In the genomic region with DNA sequence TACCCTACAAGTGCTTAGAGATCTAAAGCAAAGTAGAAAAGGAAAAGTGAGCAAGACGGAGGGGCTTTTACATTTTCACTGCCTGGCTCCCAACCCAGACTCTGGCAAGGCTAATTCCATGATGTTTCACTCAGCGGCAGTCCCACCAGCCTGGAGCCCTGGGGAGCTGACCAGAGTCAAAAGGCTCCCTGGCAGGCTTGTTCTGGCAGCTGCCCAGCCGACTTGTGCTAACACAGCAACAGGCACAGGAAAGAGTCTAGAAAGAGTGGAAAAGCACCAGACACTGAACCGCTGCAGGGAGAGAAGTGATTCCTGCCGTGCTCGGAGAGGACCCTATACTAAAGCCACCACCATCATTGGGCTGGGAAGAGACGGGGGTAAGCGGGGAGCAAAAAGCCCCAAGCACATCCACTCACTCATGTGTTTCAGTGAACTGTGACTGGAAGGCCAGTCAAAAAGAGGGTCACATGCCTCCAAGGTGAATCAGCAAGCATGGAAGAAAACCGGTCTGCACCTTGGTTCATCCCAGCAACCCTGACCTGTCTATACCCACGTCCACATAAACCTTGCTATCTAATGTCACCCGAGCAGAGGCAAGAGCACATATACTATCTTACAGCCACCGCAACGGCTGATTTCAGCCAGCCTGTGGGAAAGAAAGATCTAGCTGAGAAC, we compare ENCODE assay signal across 17 cellular contexts. TPM values are rescaled to one million over a fixed set of nuclear protein-coding genes. Genes with fewer than 3 reads are reported as not detected.
DNase-seq lines count a peak whose midpoint lies in the region; ATAC-seq and TF ChIP-seq lines count a peak whose summit lies in the region.
"Had no signal": no experiment of that assay in that cellular context is flagged by ENCODE, and none has a peak within 500 bp of the region (broad histone marks: within the 10 kb centered on the region; RNA-seq: fewer than 3 reads in every experiment).

No MANE protein-coding gene starts in this region.

- H3K9me3 ChIP-seq in IMR-90 (ENCODE audit: control insufficient read depth, insufficient read depth, low read length) (no peaks in the 10 kb centered on the region), psoas muscle (no peaks in the 10 kb centered on the region)

- H2BK5ac ChIP-seq in IMR-90 (ENCODE audit: low read depth, low read length, poor library complexity, severe bottlenecking): no peak overlapping the region

- CTCF ChIA-PET in IMR-90 (lab: Yijun Ruan, JAX): interaction anchor here (0.8 to 1.5 kb wide), 2 partner anchors 133 to 135 kb away, joined by 3 to 8 read pairs; partner anchors contain the start of gene TMEM35B

- dilution Hi-C loops in IMR-90 (cut with HindIII; ENCODE audit: low sequenced_read_pairs, unreplicated experiment): no loop called here

- H2BK20ac ChIP-seq in IMR-90 (ENCODE audit: low read depth, low read length): no peak overlapping the region

- POLR2A ChIA-PET in IMR-90 (lab: Charles Lee; ENCODE audit: unreplicated experiment): no interaction called here

- H4K91ac ChIP-seq in IMR-90 (ENCODE audit: insufficient read depth, low read depth, low read length): no peak overlapping the region

- H3K79me1 ChIP-seq in IMR-90 (ENCODE audit: low read depth in 1 of 2, low read length in 2 of 2): peaks cover 21 to 36% of the 10 kb centered on the region in 2 experiments

- H2BK15ac ChIP-seq in IMR-90 (ENCODE audit: low read depth, low read length): no peak overlapping the region

- no peaks in the 10 kb centered on the region; the same call in 1 of the 2 replicates for H3K9me1 ChIP-seq in IMR-90 (ENCODE audit: insufficient read depth, low read length)

- no peak overlapping the region for H2AK5ac ChIP-seq in IMR-90 (ENCODE audit: low read depth, low read length)

- H4K8ac ChIP-seq in IMR-90 (ENCODE audit: low read depth in 2 of 2, low read length in 2 of 2): no peak overlapping the region

- no TSS peak for BruUV-seq in IMR-90 (replicated peaks; lab: Mats Ljungman, UMichigan)

- DNase-seq in IMR-90 (no peak), caudate nucleus (lab: John Stamatoyannopoulos, UW) (peak in 12 of 61 donors; percentile 3 to 48 (median 10)), left cardiac atrium (peak; percentile 91), psoas muscle (peak in 1 of 2 donors; percentile 54), cortex of kidney (lab: John Stamatoyannopoulos, UW) (no peak), activated gamma-delta T cell (lab: John Stamatoyannopoulos, UW) (no peak)
- DNase-seq: activated CD4-positive, alpha-beta T cell treated with anti-CD3 and anti-CD28 coated beads, Interleukin-2, amount 50 U/mL, for 1 hour; central memory CD4-positive, alpha-beta T cell; DND-41; foreskin fibroblast; H9; islet precursor cell; NCI-H1105 treated with DMSO at 0.1 percent for 48 hours; NCI-H446 had no signal

- no peak overlapping the region for H3K18ac ChIP-seq in IMR-90 (ENCODE audit: low read depth, low read length)

- no peaks in the 10 kb centered on the region for H3K4me1 ChIP-seq in IMR-90 (ENCODE audit: control insufficient read depth, insufficient read depth, low read length)
- peaks cover 17% of the 10 kb centered on the region for H3K4me1 ChIP-seq in psoas muscle

- no peak overlapping the region for H3K9ac ChIP-seq in IMR-90 (ENCODE audit: low read depth, low read length)

- H3K4ac ChIP-seq in IMR-90 (ENCODE audit: low read depth, low read length): no peak overlapping the region

- no peak overlapping the region for H3K56ac ChIP-seq in IMR-90 (ENCODE audit: extremely low read depth, insufficient read depth, low read length)

- H3K14ac ChIP-seq in IMR-90 (replicated peaks; ENCODE audit: low read depth, low read length): no peak overlapping the region

- WGBS in IMR-90 (ENCODE audit: extremely low coverage in 2 of 2, insufficient read length in 1 of 2), 2 experiments: 90% methylated on average over 2 of the region's 13 CpGs; no CpG with 5 or more reads in 1 of the 2 experiments
- WGBS in psoas muscle, 3 donors: 75 to 80% (median 76%) methylated on average over 13 of the region's 13 CpGs

- intact Hi-C loops in IMR-90 (cut with micrococcal nuclease) (loop anchor here (1.0 to 10.0 kb wide), 2 partner anchors 65 to 333 kb away; no protein-coding TSS in a partner anchor), left cardiac atrium (cut with DNase I) (loop anchor here (2.0 to 5.0 kb wide), 2 partner anchors 64 to 65 kb away; no protein-coding TSS in a partner anchor), psoas muscle (cut with DNase I) (loop anchor here (2.0 to 5.0 kb wide), 2 partner anchors 64 to 65 kb away; no protein-coding TSS in a partner anchor)

- no peak for TF ChIP-seq POLR2A in IMR-90 (IDR thresholded peaks at IDR 0.05; ENCODE audit: low read depth, low read length)

- TF ChIP-seq CTCF in IMR-90 (conservative IDR thresholded peaks at IDR 0.05; ENCODE audit: low read depth, low read length): no peak
- TF ChIP-seq CTCF in psoas muscle (IDR thresholded peaks at IDR 0.05): no peak

- ATAC-seq in IMR-90 (ENCODE audit: low read depth) (no peak), left cardiac atrium (peak; percentile 61 to 70), psoas muscle (no peak), GM19035 (IDR thresholded peaks at IDR 0.05; ENCODE audit: unreplicated experiment) (no peak), HG02840 (IDR thresholded peaks at IDR 0.05; ENCODE audit: low FRiP score, unreplicated experiment) (no peak)

- no peak for TF ChIP-seq RAD21 in IMR-90 (IDR thresholded peaks at IDR 0.05; ENCODE audit: low read length)

- no peak overlapping the region for H2BK120ac ChIP-seq in IMR-90 (ENCODE audit: low read depth, low read length)

- peak overlapping the region; percentile 68 for H2AK9ac ChIP-seq in IMR-90 (replicated peaks; ENCODE audit: low read depth, low read length, poor library complexity)

- no peak overlapping the region for H3K4me2 ChIP-seq in IMR-90 (ENCODE audit: low read depth, low read length)

- peaks cover 21% of the 10 kb centered on the region for H4K20me1 ChIP-seq in IMR-90 (ENCODE audit: insufficient read depth, low read length)

- H2AFZ ChIP-seq in IMR-90 (replicated peaks; ENCODE audit: low read length, poor library complexity): no peak overlapping the region

- H3K23ac ChIP-seq in IMR-90 (ENCODE audit: low read depth, low read length): no peak overlapping the region

- H3K27me3 ChIP-seq in IMR-90 (ENCODE audit: control insufficient read depth, insufficient read depth, low read length): no peaks in the 10 kb centered on the region
- H3K27me3 ChIP-seq in psoas muscle (ENCODE audit: insufficient read depth in 3 of 3, low read length in 2 of 3): no peaks in the 10 kb centered on the region

- H3K4me3 ChIP-seq in IMR-90 (ENCODE audit: insufficient read depth, low read depth, low read length) (no peak overlapping the region), psoas muscle (no peak overlapping the region)

- H3K27ac ChIP-seq in IMR-90 (ENCODE audit: insufficient read depth, low read length): no peak overlapping the region
- peak overlapping the region; percentile 45 for H3K27ac ChIP-seq in caudate nucleus (ENCODE audit: low read depth, low read length)
- H3K27ac ChIP-seq in psoas muscle: peak overlapping the region; percentile 9

- H4K5ac ChIP-seq in IMR-90 (ENCODE audit: low read depth, low read length): no peak overlapping the region

- H3K36me3 ChIP-seq in IMR-90 (ENCODE audit: control insufficient read depth, insufficient read depth, low read length) (peaks cover 20% of the 10 kb centered on the region), psoas muscle (ENCODE audit: insufficient read depth in 1 of 2, low read depth in 1 of 2) (peaks cover 4 to 48% of the 10 kb centered on the region in 2 donors)

- in situ Hi-C loops in IMR-90 (cut with MboI; ENCODE audit: low sequenced_read_pairs): no loop called here

TF ChIP-seq in IMR-90, 13 proteins besides CTCF, POLR2A, EP300 and RAD21 (continues in another document):
- no peak for TF ChIP-seq BHLHE40 (IDR thresholded peaks at IDR 0.05; ENCODE audit: low read depth, low read length)
- TF ChIP-seq, protein P1, sequence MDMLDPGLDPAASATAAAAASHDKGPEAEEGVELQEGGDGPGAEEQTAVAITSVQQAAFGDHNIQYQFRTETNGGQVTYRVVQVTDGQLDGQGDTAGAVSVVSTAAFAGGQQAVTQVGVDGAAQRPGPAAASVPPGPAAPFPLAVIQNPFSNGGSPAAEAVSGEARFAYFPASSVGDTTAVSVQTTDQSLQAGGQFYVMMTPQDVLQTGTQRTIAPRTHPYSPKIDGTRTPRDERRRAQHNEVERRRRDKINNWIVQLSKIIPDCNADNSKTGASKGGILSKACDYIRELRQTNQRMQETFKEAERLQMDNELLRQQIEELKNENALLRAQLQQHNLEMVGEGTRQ (IDR thresholded peaks at IDR 0.05; ENCODE audit: low read depth, low read length): no peak
- TF ChIP-seq NFE2L2 (IDR thresholded peaks at IDR 0.05; ENCODE audit: low read depth, low read length): no peak
- TF ChIP-seq MXI1 (IDR thresholded peaks at IDR 0.05; ENCODE audit: borderline replicate concordance, low read depth, low read length): no peak
- no peak for TF ChIP-seq SMC3 (IDR thresholded peaks at IDR 0.05; ENCODE audit: low read depth, low read length)
- no peak for TF ChIP-seq MAZ (IDR thresholded peaks at IDR 0.05; ENCODE audit: borderline replicate concordance, low read depth, low read length)
- no peak for TF ChIP-seq RFX5 (IDR thresholded peaks at IDR 0.05; ENCODE audit: low read depth, low read length)
- TF ChIP-seq MAFK (IDR thresholded peaks at IDR 0.05; ENCODE audit: low read depth, low read length): no peak
- TF ChIP-seq RCOR1 (IDR thresholded peaks at IDR 0.05; ENCODE audit: insufficient replicate concordance, low read length): no peak

RNA-seq across cellular contexts. Expression of gene SMIM12, which starts 8.0 kb away (rescaled TPM):
- total RNA-seq in IMR-90 (2012; rRNA removed) (31.9 and 36.4 TPM in 2 replicates), left cardiac atrium (10 to 100 TPM; 40.0 to 68.2 TPM), psoas muscle (10 to 100 TPM; 17.9 to 66.5 (median 45.8) TPM)
- polyA plus RNA-seq in IMR-90 (2012; rRNA removed) (39.8 and 44.4 TPM in 2 replicates), psoas muscle (100 to 1,000 TPM in 2 of 3 donors, 10 to 100 TPM in 1; 59.2 to 140 (median 101) TPM)
- 31.4 and 39.9 TPM in 2 replicates for polyA plus RNA-seq in IMR-90 (2012; cell fraction: cytosol; rRNA removed)
- 13.7 and 21.5 TPM in 2 replicates for polyA plus RNA-seq in IMR-90 (2012; cell fraction: nucleus; rRNA removed; ENCODE audit: low replicate concordance)

RNA-seq across cellular contexts. Expression of gene GJA4, which starts 58.8 kb away (rescaled TPM):
- total RNA-seq in IMR-90 (2012; rRNA removed): not detected in 2 replicates
- polyA plus RNA-seq in IMR-90 (2012; rRNA removed): not detected in 2 replicates
- polyA plus RNA-seq in IMR-90 (2012; cell fraction: cytosol; rRNA removed): not detected in 2 replicates
- not detected in 2 replicates for polyA plus RNA-seq in IMR-90 (2012; cell fraction: nucleus; rRNA removed; ENCODE audit: low replicate concordance)
- 10 to 100 TPM; 25.5 to 35.1 TPM for total RNA-seq in left cardiac atrium
- total RNA-seq in psoas muscle: 10 to 100 TPM in 2 of 4 donors, 1 to 10 TPM in 2; 9.1 to 19.7 (median 11.0) TPM
- polyA plus RNA-seq in psoas muscle: 10 to 100 TPM in 2 of 3 donors, 1 to 10 TPM in 1; 9.3 to 13.0 (median 11.6) TPM
- total RNA-seq: T-helper 2 cell treated with Interferon-gamma antibody and Interleukin-4, amounts not matched to agents 100 ng/mL and 5 ng/mL, for 36 hours had no signal

Comparison
In these comparisons a context has a peak if more than half of its experiments do, and no peak if none do; other contexts are left out.
1. ATAC-seq: peak in left cardiac atrium (2 of 2); none in IMR-90 (single experiment), psoas muscle (0 of 4), GM19035 (single experiment) and HG02840 (single experiment).
2. RNA of gene GJA4, which starts 58.8 kb away (total RNA-seq): 25.5 to 35.1 TPM in left cardiac atrium and 9.1 to 19.7 TPM in psoas muscle; not detected in IMR-90; every median in the first group is over 10 times any median in the second.